23 cellular contexts compared by ENCODE assay signal in genomic region chr6:23170044-23170443, GRCh38.
"Had no signal": no experiment of that assay in that cellular context is flagged by ENCODE, and none has a peak within 500 bp of the region (broad histone marks: within the 10 kb centered on the region; RNA-seq: fewer than 3 reads in every experiment).

No MANE protein-coding gene starts in this region.

- H3K36me3 ChIP-seq: esophagus squamous epithelium, gastrocnemius medialis, heart right ventricle, spleen, tibial nerve, upper lobe of right lung, vagina had no signal

- H3K27me3 ChIP-seq: esophagus squamous epithelium, gastrocnemius medialis, heart right ventricle, spleen, testis, tibial nerve, upper lobe of right lung, vagina had no signal

- H3K27me3 Mint-ChIP-seq: stimulated activated memory B cell treated with anti-CD40 and anti-IgM and Interleukin-4, amounts not matched to agents 10 μg/mL and 1 μg/mL and 100 μg/mL, for 72 hours; stimulated activated naive CD8-positive, alpha-beta T cell treated with anti-CD3 and anti-CD28 coated beads, Interleukin-15, Interleukin-2, amounts not matched to agents 100 ng/mL and 50 ng/mL, for 24 hours had no signal

- H3K4me3 Mint-ChIP-seq: mesothelial cell of epicardium; natural killer cell; stimulated activated memory B cell treated with anti-CD40 and anti-IgM and Interleukin-4, amounts not matched to agents 10 μg/mL and 1 μg/mL and 100 μg/mL, for 72 hours; stimulated activated naive CD8-positive, alpha-beta T cell treated with anti-CD3 and anti-CD28 coated beads, Interleukin-15, Interleukin-2, amounts not matched to agents 100 ng/mL and 50 ng/mL, for 24 hours had no signal

- H3K27ac Mint-ChIP-seq: mesothelial cell of epicardium; natural killer cell; stimulated activated memory B cell treated with anti-CD40 and anti-IgM and Interleukin-4, amounts not matched to agents 10 μg/mL and 1 μg/mL and 100 μg/mL, for 72 hours; stimulated activated naive CD8-positive, alpha-beta T cell treated with anti-CD3 and anti-CD28 coated beads, Interleukin-15, Interleukin-2, amounts not matched to agents 100 ng/mL and 50 ng/mL, for 24 hours had no signal

- H3K9me3 ChIP-seq: esophagus squamous epithelium, gastrocnemius medialis, heart right ventricle, psoas muscle, testis, upper lobe of right lung, vagina had no signal

- H3K4me1 ChIP-seq: esophagus squamous epithelium, gastrocnemius medialis, heart right ventricle, psoas muscle, spleen, tibial nerve, upper lobe of right lung, vagina had no signal

- H3K36me3 Mint-ChIP-seq: stimulated activated memory B cell treated with anti-CD40 and anti-IgM and Interleukin-4, amounts not matched to agents 10 μg/mL and 1 μg/mL and 100 μg/mL, for 72 hours had no signal

- DNase-seq: effector memory CD4-positive, alpha-beta T cell; esophagus squamous epithelium; gastrocnemius medialis; heart right ventricle; hypothalamus; islet precursor cell; natural killer cell; psoas muscle; retina; spleen; stimulated activated CD4-positive, alpha-beta T cell treated with anti-CD3 and anti-CD28 coated beads, Interleukin-15, amount 100 ng/mL, for 24 hours; stimulated activated CD4-positive, alpha-beta T cell treated with anti-CD3 and anti-CD28 coated beads, Interleukin-1b, Interleukin-23, amount 100 ng/mL, for 48 hours; stimulated activated CD4-positive, alpha-beta T cell treated with anti-CD3 and anti-CD28 coated beads, Interleukin-4, amount 100 ng/mL, for 24 hours; testis; upper lobe of right lung had no signal

- H3K4me1 Mint-ChIP-seq: natural killer cell; stimulated activated memory B cell treated with anti-CD40 and anti-IgM and Interleukin-4, amounts not matched to agents 10 μg/mL and 1 μg/mL and 100 μg/mL, for 72 hours had no signal

- H3K4me3 ChIP-seq: esophagus squamous epithelium, gastrocnemius medialis, heart right ventricle, psoas muscle, spleen, testis, tibial nerve, upper lobe of right lung, vagina had no signal

- ATAC-seq: gastrocnemius medialis; heart right ventricle; left lobe of liver; natural killer cell; psoas muscle; sciatic nerve; stimulated activated memory B cell treated with anti-CD40 and anti-IgM and Interleukin-4, amounts not matched to agents 10 μg/mL and 1 μg/mL and 100 μg/mL, for 72 hours; upper lobe of right lung had no signal

- H3K27ac ChIP-seq: epithelial cell of prostate, esophagus squamous epithelium, gastrocnemius medialis, heart right ventricle, psoas muscle, spleen, testis, tibial nerve, upper lobe of right lung, vagina had no signal
